1 cellular context compared by ENCODE assay signal in the genomic region with DNA sequence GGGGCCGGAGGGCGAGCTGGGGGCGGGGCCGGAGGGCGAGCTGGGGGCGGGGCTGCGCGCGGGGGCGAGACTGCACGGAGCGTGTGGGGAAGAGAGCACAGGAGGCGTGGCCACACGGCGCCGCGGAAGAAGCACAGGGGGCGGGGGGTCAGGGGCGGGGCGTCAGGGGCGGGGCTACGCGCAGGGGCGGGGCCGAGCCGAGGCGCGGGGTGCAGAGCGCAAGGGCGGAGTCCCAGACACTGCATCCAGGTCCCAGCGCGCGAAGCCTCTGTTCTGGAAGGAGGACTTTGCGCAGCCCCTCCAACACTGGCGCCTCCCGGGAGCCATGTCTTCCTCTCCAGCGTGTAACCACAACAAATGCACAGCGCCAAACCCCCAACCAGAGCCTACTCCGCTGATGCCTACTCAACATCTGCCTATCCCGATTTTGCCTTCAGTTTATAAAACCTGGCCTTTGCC.
TF ChIP-seq lines count a peak whose summit lies in the region.

No MANE protein-coding gene starts in this region.

TF ChIP-seq in HepG2, 621 proteins besides CTCF, POLR2A, EP300 and RAD21 (continued from another document and continues in another):
- TF ChIP-seq, protein P1, sequence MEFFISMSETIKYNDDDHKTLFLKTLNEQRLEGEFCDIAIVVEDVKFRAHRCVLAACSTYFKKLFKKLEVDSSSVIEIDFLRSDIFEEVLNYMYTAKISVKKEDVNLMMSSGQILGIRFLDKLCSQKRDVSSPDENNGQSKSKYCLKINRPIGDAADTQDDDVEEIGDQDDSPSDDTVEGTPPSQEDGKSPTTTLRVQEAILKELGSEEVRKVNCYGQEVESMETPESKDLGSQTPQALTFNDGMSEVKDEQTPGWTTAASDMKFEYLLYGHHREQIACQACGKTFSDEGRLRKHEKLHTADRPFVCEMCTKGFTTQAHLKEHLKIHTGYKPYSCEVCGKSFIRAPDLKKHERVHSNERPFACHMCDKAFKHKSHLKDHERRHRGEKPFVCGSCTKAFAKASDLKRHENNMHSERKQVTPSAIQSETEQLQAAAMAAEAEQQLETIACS (CRISPR knock-in tag; IDR thresholded peaks at IDR 0.05): no peak
- no peak for TF ChIP-seq ZNF572 (CRISPR knock-in tag; IDR thresholded peaks at IDR 0.05)
- TF ChIP-seq SOX6 (IDR thresholded peaks at IDR 0.05): no peak
- peak; percentile 52 for TF ChIP-seq SOX6 (CRISPR knock-in tag; IDR thresholded peaks at IDR 0.05)
- TF ChIP-seq HNF4G (IDR thresholded peaks at IDR 0.05; ENCODE audit: borderline replicate concordance, low read depth, low read length): peak; percentile 58; the same call in 1 of the 2 replicates
- TF ChIP-seq HNF4G (CRISPR knock-in tag; IDR thresholded peaks at IDR 0.05; ENCODE audit: borderline replicate concordance, low read depth): peak; percentile 64; the same call in 1 of the 2 replicates
- TF ChIP-seq HOXA3 (CRISPR knock-in tag; IDR thresholded peaks at IDR 0.05): peak; percentile 62; the same call in 1 of the 2 replicates
- no peak for TF ChIP-seq ZSCAN25 (CRISPR knock-in tag; IDR thresholded peaks at IDR 0.05)
- no peak for TF ChIP-seq KDM5B (CRISPR knock-in tag; IDR thresholded peaks at IDR 0.05; ENCODE audit: borderline replicate concordance)
- no peak for TF ChIP-seq ZNF790 (CRISPR knock-in tag; IDR thresholded peaks at IDR 0.05; ENCODE audit: borderline replicate concordance)
- TF ChIP-seq, protein P2, sequence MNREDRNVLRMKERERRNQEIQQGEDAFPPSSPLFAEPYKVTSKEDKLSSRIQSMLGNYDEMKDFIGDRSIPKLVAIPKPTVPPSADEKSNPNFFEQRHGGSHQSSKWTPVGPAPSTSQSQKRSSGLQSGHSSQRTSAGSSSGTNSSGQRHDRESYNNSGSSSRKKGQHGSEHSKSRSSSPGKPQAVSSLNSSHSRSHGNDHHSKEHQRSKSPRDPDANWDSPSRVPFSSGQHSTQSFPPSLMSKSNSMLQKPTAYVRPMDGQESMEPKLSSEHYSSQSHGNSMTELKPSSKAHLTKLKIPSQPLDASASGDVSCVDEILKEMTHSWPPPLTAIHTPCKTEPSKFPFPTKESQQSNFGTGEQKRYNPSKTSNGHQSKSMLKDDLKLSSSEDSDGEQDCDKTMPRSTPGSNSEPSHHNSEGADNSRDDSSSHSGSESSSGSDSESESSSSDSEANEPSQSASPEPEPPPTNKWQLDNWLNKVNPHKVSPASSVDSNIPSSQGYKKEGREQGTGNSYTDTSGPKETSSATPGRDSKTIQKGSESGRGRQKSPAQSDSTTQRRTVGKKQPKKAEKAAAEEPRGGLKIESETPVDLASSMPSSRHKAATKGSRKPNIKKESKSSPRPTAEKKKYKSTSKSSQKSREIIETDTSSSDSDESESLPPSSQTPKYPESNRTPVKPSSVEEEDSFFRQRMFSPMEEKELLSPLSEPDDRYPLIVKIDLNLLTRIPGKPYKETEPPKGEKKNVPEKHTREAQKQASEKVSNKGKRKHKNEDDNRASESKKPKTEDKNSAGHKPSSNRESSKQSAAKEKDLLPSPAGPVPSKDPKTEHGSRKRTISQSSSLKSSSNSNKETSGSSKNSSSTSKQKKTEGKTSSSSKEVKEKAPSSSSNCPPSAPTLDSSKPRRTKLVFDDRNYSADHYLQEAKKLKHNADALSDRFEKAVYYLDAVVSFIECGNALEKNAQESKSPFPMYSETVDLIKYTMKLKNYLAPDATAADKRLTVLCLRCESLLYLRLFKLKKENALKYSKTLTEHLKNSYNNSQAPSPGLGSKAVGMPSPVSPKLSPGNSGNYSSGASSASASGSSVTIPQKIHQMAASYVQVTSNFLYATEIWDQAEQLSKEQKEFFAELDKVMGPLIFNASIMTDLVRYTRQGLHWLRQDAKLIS (CRISPR knock-in tag; IDR thresholded peaks at IDR 0.05): no peak
- TF ChIP-seq NBN (conservative IDR thresholded peaks at IDR 0.05): no peak
- 0 out of 2 replicates have a peak, but pooled peaks have one; percentile 35 for TF ChIP-seq FOXO1 (CRISPR knock-in tag; IDR thresholded peaks at IDR 0.05)
- no peak for TF ChIP-seq ZNF773 (CRISPR knock-in tag; IDR thresholded peaks at IDR 0.05; ENCODE audit: borderline replicate concordance)
- TF ChIP-seq ZNF792 (CRISPR knock-in tag; IDR thresholded peaks at IDR 0.05): peak; percentile 72; the same call in 1 of the 2 replicates
- TF ChIP-seq ZNF83 (CRISPR knock-in tag; IDR thresholded peaks at IDR 0.05; ENCODE audit: borderline replicate concordance): no peak
- TF ChIP-seq GFI1 (CRISPR knock-in tag; IDR thresholded peaks at IDR 0.05; ENCODE audit: borderline replicate concordance): no peak; the same call in 1 of the 2 replicates
- TF ChIP-seq ZBTB7A (CRISPR knock-in tag; IDR thresholded peaks at IDR 0.05): no peak
- TF ChIP-seq PHF20 (CRISPR knock-in tag; IDR thresholded peaks at IDR 0.05): peak; percentile 32; the same call in 1 of the 2 replicates
- TF ChIP-seq ZNF558 (CRISPR knock-in tag; IDR thresholded peaks at IDR 0.05; ENCODE audit: borderline replicate concordance): no peak
- TF ChIP-seq POLR2AphosphoS5 (IDR thresholded peaks at IDR 0.05; ENCODE audit: low read depth, low read length): peak; percentile 70
- TF ChIP-seq, protein P3, sequence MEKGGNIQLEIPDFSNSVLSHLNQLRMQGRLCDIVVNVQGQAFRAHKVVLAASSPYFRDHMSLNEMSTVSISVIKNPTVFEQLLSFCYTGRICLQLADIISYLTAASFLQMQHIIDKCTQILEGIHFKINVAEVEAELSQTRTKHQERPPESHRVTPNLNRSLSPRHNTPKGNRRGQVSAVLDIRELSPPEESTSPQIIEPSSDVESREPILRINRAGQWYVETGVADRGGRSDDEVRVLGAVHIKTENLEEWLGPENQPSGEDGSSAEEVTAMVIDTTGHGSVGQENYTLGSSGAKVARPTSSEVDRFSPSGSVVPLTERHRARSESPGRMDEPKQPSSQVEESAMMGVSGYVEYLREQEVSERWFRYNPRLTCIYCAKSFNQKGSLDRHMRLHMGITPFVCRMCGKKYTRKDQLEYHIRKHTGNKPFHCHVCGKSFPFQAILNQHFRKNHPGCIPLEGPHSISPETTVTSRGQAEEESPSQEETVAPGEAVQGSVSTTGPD (CRISPR knock-in tag; IDR thresholded peaks at IDR 0.05): peak; percentile 76; the same call in 1 of the 2 replicates
- no peak for TF ChIP-seq ZNF563 (CRISPR knock-in tag; IDR thresholded peaks at IDR 0.05)
- TF ChIP-seq, protein P4, sequence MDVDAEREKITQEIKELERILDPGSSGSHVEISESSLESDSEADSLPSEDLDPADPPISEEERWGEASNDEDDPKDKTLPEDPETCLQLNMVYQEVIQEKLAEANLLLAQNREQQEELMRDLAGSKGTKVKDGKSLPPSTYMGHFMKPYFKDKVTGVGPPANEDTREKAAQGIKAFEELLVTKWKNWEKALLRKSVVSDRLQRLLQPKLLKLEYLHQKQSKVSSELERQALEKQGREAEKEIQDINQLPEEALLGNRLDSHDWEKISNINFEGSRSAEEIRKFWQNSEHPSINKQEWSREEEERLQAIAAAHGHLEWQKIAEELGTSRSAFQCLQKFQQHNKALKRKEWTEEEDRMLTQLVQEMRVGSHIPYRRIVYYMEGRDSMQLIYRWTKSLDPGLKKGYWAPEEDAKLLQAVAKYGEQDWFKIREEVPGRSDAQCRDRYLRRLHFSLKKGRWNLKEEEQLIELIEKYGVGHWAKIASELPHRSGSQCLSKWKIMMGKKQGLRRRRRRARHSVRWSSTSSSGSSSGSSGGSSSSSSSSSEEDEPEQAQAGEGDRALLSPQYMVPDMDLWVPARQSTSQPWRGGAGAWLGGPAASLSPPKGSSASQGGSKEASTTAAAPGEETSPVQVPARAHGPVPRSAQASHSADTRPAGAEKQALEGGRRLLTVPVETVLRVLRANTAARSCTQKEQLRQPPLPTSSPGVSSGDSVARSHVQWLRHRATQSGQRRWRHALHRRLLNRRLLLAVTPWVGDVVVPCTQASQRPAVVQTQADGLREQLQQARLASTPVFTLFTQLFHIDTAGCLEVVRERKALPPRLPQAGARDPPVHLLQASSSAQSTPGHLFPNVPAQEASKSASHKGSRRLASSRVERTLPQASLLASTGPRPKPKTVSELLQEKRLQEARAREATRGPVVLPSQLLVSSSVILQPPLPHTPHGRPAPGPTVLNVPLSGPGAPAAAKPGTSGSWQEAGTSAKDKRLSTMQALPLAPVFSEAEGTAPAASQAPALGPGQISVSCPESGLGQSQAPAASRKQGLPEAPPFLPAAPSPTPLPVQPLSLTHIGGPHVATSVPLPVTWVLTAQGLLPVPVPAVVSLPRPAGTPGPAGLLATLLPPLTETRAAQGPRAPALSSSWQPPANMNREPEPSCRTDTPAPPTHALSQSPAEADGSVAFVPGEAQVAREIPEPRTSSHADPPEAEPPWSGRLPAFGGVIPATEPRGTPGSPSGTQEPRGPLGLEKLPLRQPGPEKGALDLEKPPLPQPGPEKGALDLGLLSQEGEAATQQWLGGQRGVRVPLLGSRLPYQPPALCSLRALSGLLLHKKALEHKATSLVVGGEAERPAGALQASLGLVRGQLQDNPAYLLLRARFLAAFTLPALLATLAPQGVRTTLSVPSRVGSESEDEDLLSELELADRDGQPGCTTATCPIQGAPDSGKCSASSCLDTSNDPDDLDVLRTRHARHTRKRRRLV (CRISPR knock-in tag; IDR thresholded peaks at IDR 0.05): no peak
- no peak for TF ChIP-seq TBL1XR1 (IDR thresholded peaks at IDR 0.05; ENCODE audit: borderline replicate concordance, low read length, partially characterized antibody)
- TF ChIP-seq NCOR1 (IDR thresholded peaks at IDR 0.05; ENCODE audit: borderline replicate concordance, low read length): no peak; the same call in 1 of the 2 replicates
- TF ChIP-seq, protein P5, sequence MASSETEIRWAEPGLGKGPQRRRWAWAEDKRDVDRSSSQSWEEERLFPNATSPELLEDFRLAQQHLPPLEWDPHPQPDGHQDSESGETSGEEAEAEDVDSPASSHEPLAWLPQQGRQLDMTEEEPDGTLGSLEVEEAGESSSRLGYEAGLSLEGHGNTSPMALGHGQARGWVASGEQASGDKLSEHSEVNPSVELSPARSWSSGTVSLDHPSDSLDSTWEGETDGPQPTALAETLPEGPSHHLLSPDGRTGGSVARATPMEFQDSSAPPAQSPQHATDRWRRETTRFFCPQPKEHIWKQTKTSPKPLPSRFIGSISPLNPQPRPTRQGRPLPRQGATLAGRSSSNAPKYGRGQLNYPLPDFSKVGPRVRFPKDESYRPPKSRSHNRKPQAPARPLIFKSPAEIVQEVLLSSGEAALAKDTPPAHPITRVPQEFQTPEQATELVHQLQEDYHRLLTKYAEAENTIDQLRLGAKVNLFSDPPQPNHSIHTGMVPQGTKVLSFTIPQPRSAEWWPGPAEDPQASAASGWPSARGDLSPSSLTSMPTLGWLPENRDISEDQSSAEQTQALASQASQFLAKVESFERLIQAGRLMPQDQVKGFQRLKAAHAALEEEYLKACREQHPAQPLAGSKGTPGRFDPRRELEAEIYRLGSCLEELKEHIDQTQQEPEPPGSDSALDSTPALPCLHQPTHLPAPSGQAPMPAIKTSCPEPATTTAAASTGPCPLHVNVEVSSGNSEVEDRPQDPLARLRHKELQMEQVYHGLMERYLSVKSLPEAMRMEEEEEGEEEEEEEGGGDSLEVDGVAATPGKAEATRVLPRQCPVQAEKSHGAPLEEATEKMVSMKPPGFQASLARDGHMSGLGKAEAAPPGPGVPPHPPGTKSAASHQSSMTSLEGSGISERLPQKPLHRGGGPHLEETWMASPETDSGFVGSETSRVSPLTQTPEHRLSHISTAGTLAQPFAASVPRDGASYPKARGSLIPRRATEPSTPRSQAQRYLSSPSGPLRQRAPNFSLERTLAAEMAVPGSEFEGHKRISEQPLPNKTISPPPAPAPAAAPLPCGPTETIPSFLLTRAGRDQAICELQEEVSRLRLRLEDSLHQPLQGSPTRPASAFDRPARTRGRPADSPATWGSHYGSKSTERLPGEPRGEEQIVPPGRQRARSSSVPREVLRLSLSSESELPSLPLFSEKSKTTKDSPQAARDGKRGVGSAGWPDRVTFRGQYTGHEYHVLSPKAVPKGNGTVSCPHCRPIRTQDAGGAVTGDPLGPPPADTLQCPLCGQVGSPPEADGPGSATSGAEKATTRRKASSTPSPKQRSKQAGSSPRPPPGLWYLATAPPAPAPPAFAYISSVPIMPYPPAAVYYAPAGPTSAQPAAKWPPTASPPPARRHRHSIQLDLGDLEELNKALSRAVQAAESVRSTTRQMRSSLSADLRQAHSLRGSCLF (CRISPR knock-in tag; IDR thresholded peaks at IDR 0.05; ENCODE audit: borderline replicate concordance): no peak
- peak; percentile 26 for TF ChIP-seq TEAD3 (CRISPR knock-in tag; optimal IDR thresholded peaks at IDR 0.05; ENCODE audit: borderline replicate concordance)
- TF ChIP-seq ZNF232 (CRISPR knock-in tag; IDR thresholded peaks at IDR 0.05; ENCODE audit: borderline replicate concordance): no peak; the same call in 1 of the 2 replicates
- TF ChIP-seq, protein P6, sequence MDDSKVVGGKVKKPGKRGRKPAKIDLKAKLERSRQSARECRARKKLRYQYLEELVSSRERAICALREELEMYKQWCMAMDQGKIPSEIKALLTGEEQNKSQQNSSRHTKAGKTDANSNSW (CRISPR knock-in tag; IDR thresholded peaks at IDR 0.05; ENCODE audit: borderline replicate concordance): no peak
- no peak for TF ChIP-seq SYNCRIP (IDR thresholded peaks at IDR 0.05; ENCODE audit: insufficient read depth, low read depth, low read length)
- no peak for TF ChIP-seq ZNF589 (CRISPR knock-in tag; conservative IDR thresholded peaks at IDR 0.05)
- peak; percentile 8; the same call in 1 of the 3 replicates for TF ChIP-seq MXI1 (IDR thresholded peaks at IDR 0.05; ENCODE audit: borderline replicate concordance, low read depth, low read length)
- TF ChIP-seq SIX4 (CRISPR knock-in tag; IDR thresholded peaks at IDR 0.05): no peak
- no peak for TF ChIP-seq FOSL1 (CRISPR knock-in tag; IDR thresholded peaks at IDR 0.05; ENCODE audit: borderline replicate concordance)
- TF ChIP-seq, protein P7, sequence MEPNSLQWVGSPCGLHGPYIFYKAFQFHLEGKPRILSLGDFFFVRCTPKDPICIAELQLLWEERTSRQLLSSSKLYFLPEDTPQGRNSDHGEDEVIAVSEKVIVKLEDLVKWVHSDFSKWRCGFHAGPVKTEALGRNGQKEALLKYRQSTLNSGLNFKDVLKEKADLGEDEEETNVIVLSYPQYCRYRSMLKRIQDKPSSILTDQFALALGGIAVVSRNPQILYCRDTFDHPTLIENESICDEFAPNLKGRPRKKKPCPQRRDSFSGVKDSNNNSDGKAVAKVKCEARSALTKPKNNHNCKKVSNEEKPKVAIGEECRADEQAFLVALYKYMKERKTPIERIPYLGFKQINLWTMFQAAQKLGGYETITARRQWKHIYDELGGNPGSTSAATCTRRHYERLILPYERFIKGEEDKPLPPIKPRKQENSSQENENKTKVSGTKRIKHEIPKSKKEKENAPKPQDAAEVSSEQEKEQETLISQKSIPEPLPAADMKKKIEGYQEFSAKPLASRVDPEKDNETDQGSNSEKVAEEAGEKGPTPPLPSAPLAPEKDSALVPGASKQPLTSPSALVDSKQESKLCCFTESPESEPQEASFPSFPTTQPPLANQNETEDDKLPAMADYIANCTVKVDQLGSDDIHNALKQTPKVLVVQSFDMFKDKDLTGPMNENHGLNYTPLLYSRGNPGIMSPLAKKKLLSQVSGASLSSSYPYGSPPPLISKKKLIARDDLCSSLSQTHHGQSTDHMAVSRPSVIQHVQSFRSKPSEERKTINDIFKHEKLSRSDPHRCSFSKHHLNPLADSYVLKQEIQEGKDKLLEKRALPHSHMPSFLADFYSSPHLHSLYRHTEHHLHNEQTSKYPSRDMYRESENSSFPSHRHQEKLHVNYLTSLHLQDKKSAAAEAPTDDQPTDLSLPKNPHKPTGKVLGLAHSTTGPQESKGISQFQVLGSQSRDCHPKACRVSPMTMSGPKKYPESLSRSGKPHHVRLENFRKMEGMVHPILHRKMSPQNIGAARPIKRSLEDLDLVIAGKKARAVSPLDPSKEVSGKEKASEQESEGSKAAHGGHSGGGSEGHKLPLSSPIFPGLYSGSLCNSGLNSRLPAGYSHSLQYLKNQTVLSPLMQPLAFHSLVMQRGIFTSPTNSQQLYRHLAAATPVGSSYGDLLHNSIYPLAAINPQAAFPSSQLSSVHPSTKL (CRISPR knock-in tag; IDR thresholded peaks at IDR 0.05): 0 out of 2 replicates have a peak, but pooled peaks have one; percentile 23
- TF ChIP-seq KLF16 (CRISPR knock-in tag; IDR thresholded peaks at IDR 0.05): peak in 1 of 2 experiments; percentile 48; a peak in 1 of 4 replicates
- peak; percentile 46; the same call in 1 of the 2 replicates for TF ChIP-seq PHF8 (CRISPR knock-in tag; IDR thresholded peaks at IDR 0.05)
